Comparison of ENCODE assay signal across 8 cellular contexts in the genomic region with DNA sequence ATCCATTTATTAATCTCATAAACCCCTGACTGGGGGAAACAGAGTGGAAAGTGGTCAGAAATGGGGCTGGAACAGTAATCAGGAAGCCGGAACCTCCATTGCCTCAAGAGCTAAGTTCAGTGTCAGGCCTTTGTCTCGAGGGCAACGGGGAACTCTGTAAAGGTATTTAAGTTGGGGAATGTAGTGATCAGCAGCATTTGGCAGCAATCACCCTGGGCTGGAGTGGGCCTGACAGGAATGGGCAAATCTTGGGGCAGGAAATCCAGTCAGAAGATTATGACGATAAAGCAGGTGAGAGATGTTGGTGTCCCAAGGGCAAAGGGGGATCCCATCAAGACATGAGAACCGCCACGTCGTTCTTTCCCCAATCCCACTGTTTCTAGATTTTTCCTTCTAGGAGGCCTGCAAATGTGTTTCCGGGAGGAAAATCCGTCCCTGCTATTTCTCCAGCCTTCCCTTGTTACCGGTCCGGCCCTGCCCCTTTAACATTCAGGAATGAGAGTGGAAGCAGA.
DNase-seq lines count a peak whose midpoint lies in the region; ATAC-seq and TF ChIP-seq lines count a peak whose summit lies in the region.

No MANE protein-coding gene starts in this region.

- H3K27me3 Mint-ChIP-seq in osteocyte (ENCODE audit: unreplicated experiment): no peaks in the 10 kb centered on the region

- H3K36me3 ChIP-seq in SK-N-MC (ENCODE audit: insufficient read depth, low read length): no peaks in the 10 kb centered on the region

- H3K9ac ChIP-seq in SK-N-MC (ENCODE audit: insufficient read length): peak overlapping the region; percentile 98

- no peaks in the 10 kb centered on the region for H3K36me3 Mint-ChIP-seq in osteocyte (ENCODE audit: unreplicated experiment)

- H3K4me3 Mint-ChIP-seq in osteocyte (ENCODE audit: unreplicated experiment): peak overlapping the region; percentile 80

- H3K27ac Mint-ChIP-seq in osteocyte (ENCODE audit: unreplicated experiment): peak overlapping the region; percentile 98

- DNase-seq in DMS53 (lab: John Stamatoyannopoulos, UW) (peak; percentile 50), DMS53 treated with DMSO at 0.1 percent for 48 hours (lab: John Stamatoyannopoulos, UW; ENCODE audit: unreplicated experiment) (no peak), SK-N-MC (ENCODE audit: low read depth, low spot score) (no peak), epithelial cell of prostate (ENCODE audit: low read depth, low spot score) (no peak), osteocyte (ENCODE audit: extremely low spot score, unreplicated experiment) (no peak), NK-92 (lab: John Stamatoyannopoulos, UW; ENCODE audit: unreplicated experiment) (no peak)

- ATAC-seq in HG03108 (IDR thresholded peaks at IDR 0.05; ENCODE audit: unreplicated experiment) (no peak), GM21367 (IDR thresholded peaks at IDR 0.05; ENCODE audit: unreplicated experiment) (no peak)

- H3K27ac ChIP-seq in SK-N-MC (peak overlapping the region; percentile 74), epithelial cell of prostate (peak overlapping the region; percentile 92)

- TF ChIP-seq CTCF in osteocyte (IDR thresholded peaks at IDR 0.05): no peak

- no peaks in the 10 kb centered on the region for H3K9me3 ChIP-seq in SK-N-MC (ENCODE audit: low read depth, low read length)

- no peaks in the 10 kb centered on the region for H3K9me3 Mint-ChIP-seq in osteocyte (ENCODE audit: unreplicated experiment)

- H3K4me1 Mint-ChIP-seq in osteocyte (ENCODE audit: unreplicated experiment): peaks cover 15% of the 10 kb centered on the region

- H3K4me3 ChIP-seq in SK-N-MC: peak overlapping the region; percentile 79
